Comparison of ENCODE assay signal across 19 cellular contexts in genomic region chr11:1435820-1436467, GRCh38. TPM values are rescaled to one million over a fixed set of nuclear protein-coding genes. Genes with fewer than 3 reads are reported as not detected.
DNase-seq lines count a peak whose midpoint lies in the region; ATAC-seq and TF ChIP-seq lines count a peak whose summit lies in the region.
"Had no signal": no experiment of that assay in that cellular context is flagged by ENCODE, and none has a peak within 500 bp of the region (broad histone marks: within the 10 kb centered on the region; RNA-seq: fewer than 3 reads in every experiment).

No MANE protein-coding gene starts in this region.

- TF ChIP-seq CTCF in Calu3 (IDR thresholded peaks at IDR 0.05; ENCODE audit: unreplicated experiment) (no peak), RWPE1 (conservative IDR thresholded peaks at IDR 0.05; ENCODE audit: low read depth) (no peak)

- H3K9me3 Mint-ChIP-seq in Calu3 (ENCODE audit: low read depth, unreplicated experiment) = no peaks in the 10 kb centered on the region
- H3K9me3 Mint-ChIP-seq in memory B cell = no peaks in the 10 kb centered on the region
- H3K9me3 Mint-ChIP-seq: activated CD4-positive, alpha-beta memory T cell treated with anti-CD3 and anti-CD28 coated beads for 36 hours; activated naive CD4-positive, alpha-beta T cell treated with anti-CD3 and anti-CD28 coated beads, Interleukin-2, amount 10 ng/mL, durations not matched to agents 7 days and 5 days; IgD-negative memory B cell; T-helper 2 cell treated with Interferon-gamma antibody and Interleukin-4, amounts not matched to agents 5 μg/mL and 100 μg/mL, for 36 hours had no signal

- H3K27ac ChIP-seq in RWPE1 = no peak overlapping the region
- H3K27ac ChIP-seq: cardiac muscle cell, heart left ventricle, left ventricle myocardium inferior, Peyer's patch, tibial artery had no signal

- CTCF ChIA-PET in Calu3 (lab: Charles Lee) (no interaction called here), HEK293T (lab: Yijun Ruan, JAX) (interaction anchor here (0.6 kb wide), 1 partner anchor 169 kb away, joined by 3 read pairs; no protein-coding TSS in a partner anchor), RWPE1 (lab: Yijun Ruan, JAX) (interaction anchor here (0.6 to 0.8 kb wide), 2 partner anchors 18 to 230 kb away, joined by 3 read pairs; no protein-coding TSS in a partner anchor)

- peak; percentile 15 for DNase-seq in Calu3
- DNase-seq in HEK293T (ENCODE audit: extremely low spot score) = peak; percentile 32
- DNase-seq in RWPE1 (ENCODE audit: low spot score) = peak; percentile 45
- DNase-seq in memory B cell (ENCODE audit: low spot score in 2 of 2) = no peak
- DNase-seq in NCI-H2029 treated with DMSO at 0.1 percent for 48 hours (lab: John Stamatoyannopoulos, UW) = no peak
- DNase-seq in NCI-H1105 (lab: John Stamatoyannopoulos, UW) = no peak
- DNase-seq: activated CD4-positive, alpha-beta memory T cell treated with anti-CD3 and anti-CD28 coated beads for 36 hours; activated naive CD4-positive, alpha-beta T cell treated with anti-CD3 and anti-CD28 coated beads, Interleukin-2, amount 10 ng/mL, durations not matched to agents 7 days and 5 days; GOT3; heart left ventricle; left ventricle myocardium inferior; NCI-H1930; Peyer's patch; tibial artery had no signal

- POLR2A ChIA-PET in HEK293T (lab: Yijun Ruan, JAX) (no interaction called here), RWPE1 (lab: Yijun Ruan, JAX; ENCODE audit: low non-redundant PET) (no interaction called here)

- no TSS peak for BruUV-seq in Calu3 (replicated peaks; lab: Mats Ljungman, UMichigan)

- no peak overlapping the region for H3K27ac Mint-ChIP-seq in Calu3 (ENCODE audit: unreplicated experiment)
- no peak overlapping the region for H3K27ac Mint-ChIP-seq in memory B cell
- H3K27ac Mint-ChIP-seq: activated CD4-positive, alpha-beta memory T cell treated with anti-CD3 and anti-CD28 coated beads for 36 hours; activated naive CD4-positive, alpha-beta T cell treated with anti-CD3 and anti-CD28 coated beads, Interleukin-2, amount 10 ng/mL, durations not matched to agents 7 days and 5 days; IgD-negative memory B cell; T-helper 2 cell treated with Interferon-gamma antibody and Interleukin-4, amounts not matched to agents 5 μg/mL and 100 μg/mL, for 36 hours had no signal

- H3K27me3 Mint-ChIP-seq in Calu3 (ENCODE audit: unreplicated experiment) = peaks cover 15% of the 10 kb centered on the region
- peaks cover 4% of the 10 kb centered on the region for H3K27me3 Mint-ChIP-seq in memory B cell
- H3K27me3 Mint-ChIP-seq: activated naive CD4-positive, alpha-beta T cell treated with anti-CD3 and anti-CD28 coated beads, Interleukin-2, amount 10 ng/mL, durations not matched to agents 7 days and 5 days had no signal

- H3K4me3 Mint-ChIP-seq in Calu3 (ENCODE audit: low read depth, unreplicated experiment) (no peak overlapping the region), memory B cell (no peak overlapping the region)
- H3K4me3 Mint-ChIP-seq: activated CD4-positive, alpha-beta memory T cell treated with anti-CD3 and anti-CD28 coated beads for 36 hours; activated naive CD4-positive, alpha-beta T cell treated with anti-CD3 and anti-CD28 coated beads, Interleukin-2, amount 10 ng/mL, durations not matched to agents 7 days and 5 days; IgD-negative memory B cell; T-helper 2 cell treated with Interferon-gamma antibody and Interleukin-4, amounts not matched to agents 5 μg/mL and 100 μg/mL, for 36 hours had no signal

- intact Hi-C loops in Calu3 (cut with micrococcal nuclease; ENCODE audit: unreplicated experiment) = no loop called here

- H3K36me3 Mint-ChIP-seq in Calu3 (ENCODE audit: insufficient read depth, unreplicated experiment) (peaks cover 5% of the 10 kb centered on the region), memory B cell (no peaks in the 10 kb centered on the region)
- H3K36me3 Mint-ChIP-seq: activated CD4-positive, alpha-beta memory T cell treated with anti-CD3 and anti-CD28 coated beads for 36 hours; activated naive CD4-positive, alpha-beta T cell treated with anti-CD3 and anti-CD28 coated beads, Interleukin-2, amount 10 ng/mL, durations not matched to agents 7 days and 5 days; IgD-negative memory B cell had no signal

- no peaks in the 10 kb centered on the region for H3K4me1 Mint-ChIP-seq in Calu3 (ENCODE audit: low read depth, unreplicated experiment)
- no peaks in the 10 kb centered on the region for H3K4me1 Mint-ChIP-seq in memory B cell
- H3K4me1 Mint-ChIP-seq: activated naive CD4-positive, alpha-beta T cell treated with anti-CD3 and anti-CD28 coated beads, Interleukin-2, amount 10 ng/mL, durations not matched to agents 7 days and 5 days; IgD-negative memory B cell had no signal

- ATAC-seq in memory B cell (ENCODE audit: low read depth) (peak; percentile 49), GM21529 (IDR thresholded peaks at IDR 0.05; ENCODE audit: unreplicated experiment) (no peak), HG02870 (IDR thresholded peaks at IDR 0.05; ENCODE audit: unreplicated experiment) (no peak)
- ATAC-seq: heart left ventricle had no signal

TF ChIP-seq in HEK293T, 16 proteins besides CTCF, POLR2A, EP300 and RAD21:
- TF ChIP-seq, protein P1, sequence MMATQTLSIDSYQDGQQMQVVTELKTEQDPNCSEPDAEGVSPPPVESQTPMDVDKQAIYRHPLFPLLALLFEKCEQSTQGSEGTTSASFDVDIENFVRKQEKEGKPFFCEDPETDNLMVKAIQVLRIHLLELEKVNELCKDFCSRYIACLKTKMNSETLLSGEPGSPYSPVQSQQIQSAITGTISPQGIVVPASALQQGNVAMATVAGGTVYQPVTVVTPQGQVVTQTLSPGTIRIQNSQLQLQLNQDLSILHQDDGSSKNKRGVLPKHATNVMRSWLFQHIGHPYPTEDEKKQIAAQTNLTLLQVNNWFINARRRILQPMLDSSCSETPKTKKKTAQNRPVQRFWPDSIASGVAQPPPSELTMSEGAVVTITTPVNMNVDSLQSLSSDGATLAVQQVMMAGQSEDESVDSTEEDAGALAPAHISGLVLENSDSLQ (IDR thresholded peaks at IDR 0.05) = no peak
- TF ChIP-seq TARDBP (IDR thresholded peaks at IDR 0.05) (no peak), LEF1 (IDR thresholded peaks at IDR 0.05; ENCODE audit: borderline replicate concordance) (no peak), SUZ12 (IDR thresholded peaks at IDR 0.05) (no peak)

RNA-seq across cellular contexts. Expression of gene BRSK2, which starts 46.2 kb away (rescaled TPM):
- total RNA-seq in Calu3 (2022) = 2.6 and 8.8 TPM in 2 replicates

RNA-seq across cellular contexts. Expression of gene MOB2, which starts 50.6 kb away (rescaled TPM):
- 28.6 and 29.8 TPM in 2 replicates for total RNA-seq in Calu3 (2022)

Comparison
In these comparisons a context has a peak if more than half of its experiments do, and no peak if none do; other contexts are left out.
1. DNase-seq: peak in Calu3 (single experiment), HEK293T (single experiment) and RWPE1 (single experiment); none in memory B cell (0 of 2), NCI-H2029 treated with DMSO at 0.1 percent for 48 hours (single experiment) and NCI-H1105 (single experiment).